1 cellular context compared by ENCODE assay signal in genomic region chr2:44944952-44945612, GRCh38.
TF ChIP-seq lines count a peak whose summit lies in the region.

No MANE protein-coding gene starts in this region.

TF ChIP-seq in HepG2, 621 proteins besides CTCF, POLR2A, EP300 and RAD21 (continued from another document):
- TF ChIP-seq ZNF589 (CRISPR knock-in tag; conservative IDR thresholded peaks at IDR 0.05) (no peak), YEATS2 (CRISPR knock-in tag; IDR thresholded peaks at IDR 0.05; ENCODE audit: borderline replicate concordance) (no peak), ZNF749 (CRISPR knock-in tag; IDR thresholded peaks at IDR 0.05; ENCODE audit: borderline replicate concordance) (no peak), CBX2 (IDR thresholded peaks at IDR 0.05; ENCODE audit: low read depth, low read length) (peak; percentile 70; the same call in 1 of the 2 replicates), CBX2 (CRISPR knock-in tag; IDR thresholded peaks at IDR 0.05; ENCODE audit: low read depth) (no peak)
- TF ChIP-seq, protein P1, sequence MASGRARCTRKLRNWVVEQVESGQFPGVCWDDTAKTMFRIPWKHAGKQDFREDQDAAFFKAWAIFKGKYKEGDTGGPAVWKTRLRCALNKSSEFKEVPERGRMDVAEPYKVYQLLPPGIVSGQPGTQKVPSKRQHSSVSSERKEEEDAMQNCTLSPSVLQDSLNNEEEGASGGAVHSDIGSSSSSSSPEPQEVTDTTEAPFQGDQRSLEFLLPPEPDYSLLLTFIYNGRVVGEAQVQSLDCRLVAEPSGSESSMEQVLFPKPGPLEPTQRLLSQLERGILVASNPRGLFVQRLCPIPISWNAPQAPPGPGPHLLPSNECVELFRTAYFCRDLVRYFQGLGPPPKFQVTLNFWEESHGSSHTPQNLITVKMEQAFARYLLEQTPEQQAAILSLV (CRISPR knock-in tag; IDR thresholded peaks at IDR 0.05; ENCODE audit: borderline replicate concordance): no peak
TF ChIP-seq in HepG2: peak in this region for 1.
